In the genomic region with DNA sequence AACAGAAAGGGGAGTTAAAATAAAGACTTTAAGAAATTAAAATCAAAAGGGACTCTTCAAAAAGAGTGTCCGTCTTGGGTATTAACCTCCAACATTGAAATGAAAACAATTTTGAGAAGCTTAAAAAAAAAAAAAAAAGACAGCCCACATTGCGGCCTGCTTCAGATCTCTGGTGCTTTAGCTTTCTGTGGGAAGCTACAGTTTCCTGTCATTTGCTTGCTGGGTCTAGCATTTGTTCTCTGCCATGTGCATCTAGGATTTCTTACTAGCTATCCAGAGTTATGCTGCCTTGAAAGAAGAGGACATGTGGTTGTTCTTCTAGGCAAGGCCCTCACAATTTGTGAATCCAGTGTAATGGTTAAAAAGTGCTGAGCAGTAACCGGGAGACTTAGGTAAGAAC, we compare ENCODE assay signal across 19 cellular contexts.
"Had no signal": no experiment of that assay in that cellular context is flagged by ENCODE, and none has a peak within 500 bp of the region (broad histone marks: within the 10 kb centered on the region; RNA-seq: fewer than 3 reads in every experiment).

No MANE protein-coding gene starts in this region.

- H3K27ac ChIP-seq: colonic mucosa, esophagus squamous epithelium, gastroesophageal sphincter, neutrophil, ovary, right atrium auricular region, sigmoid colon, skin epidermis, stomach had no signal

- H3K36me3 ChIP-seq: colonic mucosa, esophagus squamous epithelium, gastroesophageal sphincter, neutrophil, ovary, right atrium auricular region, sigmoid colon, stomach, thoracic aorta had no signal

- DNase-seq: colonic mucosa; dermis blood vessel endothelial cell; esophagus squamous epithelium; foreskin fibroblast; glutamatergic neuron; left colon; naive thymus-derived CD4-positive, alpha-beta T cell; ovary; sigmoid colon; stimulated activated CD4-positive, alpha-beta T cell treated with anti-CD3 and anti-CD28 coated beads, Interleukin-12 subunit alpha, Interleukin-12 subunit beta, amount 100 ng/mL, for 4 hours; stimulated activated naive CD4-positive, alpha-beta T cell; stomach; substantia nigra had no signal

- ATAC-seq: gastroesophageal sphincter; left colon; naive thymus-derived CD4-positive, alpha-beta T cell had no signal

- H3K4me3 ChIP-seq: colonic mucosa, esophagus squamous epithelium, gastroesophageal sphincter, ovary, right atrium auricular region, sigmoid colon, skin epidermis, stomach, thoracic aorta had no signal

- H3K27me3 ChIP-seq: colonic mucosa, esophagus squamous epithelium, gastroesophageal sphincter, neutrophil, ovary, right atrium auricular region, sigmoid colon, stomach had no signal

- H3K27me3 Mint-ChIP-seq: type B pancreatic cell had no signal

- H3K4me3 Mint-ChIP-seq: naive thymus-derived CD4-positive, alpha-beta T cell; type B pancreatic cell had no signal

- H3K36me3 Mint-ChIP-seq: naive thymus-derived CD4-positive, alpha-beta T cell; type B pancreatic cell had no signal

- H3K9me3 Mint-ChIP-seq: type B pancreatic cell had no signal

- H3K4me1 ChIP-seq: colonic mucosa, esophagus squamous epithelium, gastroesophageal sphincter, sigmoid colon, stomach had no signal

- H3K27ac Mint-ChIP-seq: naive thymus-derived CD4-positive, alpha-beta T cell; type B pancreatic cell had no signal

- H3K9me3 ChIP-seq: colonic mucosa, esophagus squamous epithelium, neutrophil, ovary, right atrium auricular region, sigmoid colon, thoracic aorta had no signal
